ENCODE assay signal across 8 cellular contexts in genomic region chr22:41557401-41558240, GRCh38. TPM values are rescaled to one million over a fixed set of nuclear protein-coding genes. Genes with fewer than 3 reads are reported as not detected.
DNase-seq lines count a peak whose midpoint lies in the region; ATAC-seq, FAIRE-seq and TF ChIP-seq lines count a peak whose summit lies in the region.

No MANE protein-coding gene starts in this region.

- peak overlapping the region; percentile 83 to 91 for H3K27ac ChIP-seq in ascending aorta
- H3K27ac ChIP-seq in kidney (ENCODE audit: low read depth in 2 of 2, low read length in 2 of 2): peak overlapping the region; percentile 5 to 76
- H3K27ac ChIP-seq in thoracic aorta: peak overlapping the region; percentile 96 to 98

- no peak for FAIRE-seq in kidney (lab: Jason Lieb, UNC)

- peak overlapping the region in 1 of 2 donors; percentile 24 for H3K4me3 ChIP-seq in ascending aorta
- H3K4me3 ChIP-seq in kidney (ENCODE audit: low read length in 2 of 2): no peak overlapping the region
- H3K4me3 ChIP-seq in thoracic aorta: peak overlapping the region; percentile 27

- no peak for TF ChIP-seq CTCF in ascending aorta (IDR thresholded peaks at IDR 0.05)
- no peak for TF ChIP-seq CTCF in kidney (IDR thresholded peaks at IDR 0.05; ENCODE audit: borderline replicate concordance, extremely low read depth, insufficient read depth)
- TF ChIP-seq CTCF in thoracic aorta (IDR thresholded peaks at IDR 0.05): no peak

- H3K36me3 ChIP-seq in ascending aorta: no peaks in the 10 kb centered on the region
- no peaks in the 10 kb centered on the region for H3K36me3 ChIP-seq in kidney (ENCODE audit: control insufficient read depth in 1 of 2, insufficient read depth in 2 of 2, low read length in 2 of 2)
- no peaks in the 10 kb centered on the region for H3K36me3 ChIP-seq in thoracic aorta

- H3K9me3 ChIP-seq in ascending aorta (no peaks in the 10 kb centered on the region), kidney (ENCODE audit: control insufficient read depth in 1 of 2, low read length in 2 of 2) (no peaks in the 10 kb centered on the region), thoracic aorta (no peaks in the 10 kb centered on the region)

- no peak overlapping the region for H3K9ac ChIP-seq in kidney (ENCODE audit: low read length in 2 of 2)

- H3K4me1 ChIP-seq in ascending aorta (peaks cover 0 to 25% of the 10 kb centered on the region in 2 donors), kidney (ENCODE audit: control insufficient read depth in 1 of 2, insufficient read depth in 1 of 2, low read depth in 1 of 2, low read length in 2 of 2) (peaks cover 7 to 11% of the 10 kb centered on the region in 2 donors), thoracic aorta (ENCODE audit: control insufficient read depth in 1 of 2, low read depth in 2 of 2) (peaks cover 12 to 46% of the 10 kb centered on the region in 2 donors)

- DNase-seq in activated naive CD4-positive, alpha-beta T cell treated with Interleukin-2 at 50 U/mL for 16 hours: peak; percentile 7
- no peak for DNase-seq in activated naive CD4-positive, alpha-beta T cell (lab: John Stamatoyannopoulos, UW)
- DNase-seq in ascending aorta (ENCODE audit: low spot score in 2 of 2): peak; percentile 54 to 88
- DNase-seq in kidney: peak; percentile 95
- DNase-seq in thoracic aorta (ENCODE audit: low spot score): peak; percentile 80

- ATAC-seq in thoracic aorta (ENCODE audit: insufficient number of reproducible peaks, low FRiP score, low read depth) (peak; percentile 73), HG02970 (IDR thresholded peaks at IDR 0.05; ENCODE audit: low FRiP score, unreplicated experiment) (no peak), HG03442 (IDR thresholded peaks at IDR 0.05; ENCODE audit: unreplicated experiment) (no peak), HG03342 (IDR thresholded peaks at IDR 0.05; ENCODE audit: unreplicated experiment) (no peak)

- no peaks in the 10 kb centered on the region for H3K27me3 ChIP-seq in ascending aorta
- no peaks in the 10 kb centered on the region for H3K27me3 ChIP-seq in thoracic aorta (replicated peaks; ENCODE audit: insufficient read depth)

- intact Hi-C loops in ascending aorta (cut with DNase I) (loop anchor here (1.0 kb wide), 1 partner anchor 13 kb away; the partner anchor contains the start of gene POLR3H), kidney (cut with DNase I) (no loop called here)

RNA-seq across cellular contexts. Expression of gene CSDC2, which starts 3.2 kb away (rescaled TPM):
- total RNA-seq in ascending aorta: 119 TPM
- total RNA-seq in kidney: 7.8 TPM
- 47.1 TPM for polyA plus RNA-seq in kidney (ENCODE audit: insufficient read depth, low read depth, low replicate concordance)
- 100 to 1,000 TPM in 1 of 2 donors, 10 to 100 TPM in 1; 73.2 to 112 TPM for total RNA-seq in thoracic aorta

RNA-seq across cellular contexts. Expression of gene POLR3H, which starts 13.4 kb away (rescaled TPM):
- total RNA-seq in ascending aorta: 34.7 TPM
- total RNA-seq in kidney: 39.4 TPM
- 37.4 TPM for polyA plus RNA-seq in kidney (ENCODE audit: insufficient read depth, low read depth, low replicate concordance)
- 10 to 100 TPM; 17.6 to 38.1 TPM for total RNA-seq in thoracic aorta

RNA-seq across cellular contexts. Expression of gene PMM1, which starts 32.0 kb away (rescaled TPM):
- total RNA-seq in ascending aorta (12.5 TPM), kidney (36.4 TPM), thoracic aorta (10 to 100 TPM; 24.9 to 25.3 TPM)
- 127 TPM for polyA plus RNA-seq in kidney (ENCODE audit: insufficient read depth, low read depth, low replicate concordance)

Comparison
In these comparisons a context has a peak if more than half of its experiments do, and no peak if none do; other contexts are left out.
1. DNase-seq: peak in activated naive CD4-positive, alpha-beta T cell treated with Interleukin-2 at 50 U/mL for 16 hours (single experiment), ascending aorta (2 of 2), kidney (single experiment) and thoracic aorta (single experiment); none in activated naive CD4-positive, alpha-beta T cell (0 of 4).
2. H3K27ac ChIP-seq: peak in every context shown above with its lines; median percentile 97 in thoracic aorta; 87 in ascending aorta; 40 in kidney.